Comparison of ENCODE assay signal across 9 cellular contexts in genomic region chr4:8410641-8411271, GRCh38. TPM values are rescaled to one million over a fixed set of nuclear protein-coding genes. Genes with fewer than 3 reads are reported as not detected.
DNase-seq lines count a peak whose midpoint lies in the region; ATAC-seq, FAIRE-seq and TF ChIP-seq lines count a peak whose summit lies in the region.
"Had no signal": no experiment of that assay in that cellular context is flagged by ENCODE, and none has a peak within 500 bp of the region (broad histone marks: within the 10 kb centered on the region; RNA-seq: fewer than 3 reads in every experiment).

No MANE protein-coding gene starts in this region.

- H3K4me3 ChIP-seq in DOHH2 (ENCODE audit: low read length) = no peak overlapping the region
- H3K4me3 ChIP-seq in Loucy (ENCODE audit: low read length, poor library complexity, severe bottlenecking) = no peak overlapping the region
- H3K4me3 ChIP-seq in astrocyte (ENCODE audit: insufficient read depth, low read depth, low read length) = no peak overlapping the region
- no peak overlapping the region for H3K4me3 ChIP-seq in uterus

- H3K27me3 ChIP-seq in DOHH2 (ENCODE audit: control insufficient read depth, low read length) = no peaks in the 10 kb centered on the region
- no peaks in the 10 kb centered on the region for H3K27me3 ChIP-seq in Loucy (ENCODE audit: insufficient read depth, low read length, poor library complexity, severe bottlenecking)
- H3K27me3 ChIP-seq in astrocyte (ENCODE audit: insufficient read depth, low read length) = no peaks in the 10 kb centered on the region
- H3K27me3 ChIP-seq in uterus = no peaks in the 10 kb centered on the region

- no peak for FAIRE-seq in astrocyte (lab: Jason Lieb, UNC)

- peak; percentile 28 for TF ChIP-seq CTCF in DOHH2 (IDR thresholded peaks at IDR 0.05; ENCODE audit: low read depth, low read length, poor library complexity, severe bottlenecking)
- TF ChIP-seq CTCF in Loucy (conservative IDR thresholded peaks at IDR 0.05; ENCODE audit: low read length) = peak; percentile 29; the same call in 1 of the 2 replicates
- peak; percentile 21 for TF ChIP-seq CTCF in astrocyte (IDR thresholded peaks at IDR 0.05; ENCODE audit: insufficient read depth, low read depth, low read length)
- peak; percentile 5 to 42 (median 30) for TF ChIP-seq CTCF in uterus (IDR thresholded peaks at IDR 0.05)

- ATAC-seq in HG03045 (IDR thresholded peaks at IDR 0.05; ENCODE audit: unreplicated experiment) = no peak

- H3F3A ChIP-seq in DOHH2 (ENCODE audit: control insufficient read depth, insufficient read depth) (no peaks in the 10 kb centered on the region), Loucy (ENCODE audit: low read depth) (no peaks in the 10 kb centered on the region)

- H3K79me2 ChIP-seq in DOHH2 (ENCODE audit: control insufficient read depth, low read length) = no peaks in the 10 kb centered on the region
- H3K79me2 ChIP-seq in Loucy (ENCODE audit: insufficient read depth, low read length) = no peaks in the 10 kb centered on the region
- no peaks in the 10 kb centered on the region for H3K79me2 ChIP-seq in astrocyte (ENCODE audit: insufficient read depth, low read length)

- H3K9me3 Mint-ChIP-seq in astrocyte (ENCODE audit: unreplicated experiment) = no peaks in the 10 kb centered on the region
- H3K9me3 Mint-ChIP-seq: T-helper 1 cell treated with Interleukin-12 subunit alpha and Interleukin-12 subunit beta and Interleukin-4 antibody, amounts not matched to agents 30 μg/mL and 1 μg/mL, for 36 hours had no signal

- H3K36me3 Mint-ChIP-seq in astrocyte (ENCODE audit: low read depth, unreplicated experiment) = peaks cover 51% of the 10 kb centered on the region

- H3K4me1 ChIP-seq in DOHH2 (ENCODE audit: control insufficient read depth, low read length) (peaks cover 7% of the 10 kb centered on the region), Loucy (ENCODE audit: insufficient read depth, low read length, poor library complexity, severe bottlenecking) (no peaks in the 10 kb centered on the region), astrocyte (ENCODE audit: insufficient read depth, low read length) (no peaks in the 10 kb centered on the region), uterus (no peaks in the 10 kb centered on the region)

- no peak overlapping the region for H3K4me2 ChIP-seq in DOHH2 (ENCODE audit: low read length)
- no peak overlapping the region for H3K4me2 ChIP-seq in Loucy (ENCODE audit: low read depth, low read length, poor library complexity, severe bottlenecking)
- no peak overlapping the region for H3K4me2 ChIP-seq in astrocyte (ENCODE audit: low read length)

- no peak overlapping the region for H2AFZ ChIP-seq in Loucy (ENCODE audit: low read length)
- no peak overlapping the region for H2AFZ ChIP-seq in astrocyte (ENCODE audit: low read depth, low read length)

- intact Hi-C loops in uterus (cut with DNase I; ENCODE audit: low total_unique reads) = no loop called here

- H3K27ac ChIP-seq in DOHH2 (ENCODE audit: low read depth, low read length) (no peak overlapping the region), astrocyte (ENCODE audit: low read depth, low read length) (no peak overlapping the region), uterus (no peak overlapping the region)

- no peak overlapping the region for H3K27ac Mint-ChIP-seq in astrocyte (ENCODE audit: unreplicated experiment)
- H3K27ac Mint-ChIP-seq: T-helper 1 cell treated with Interleukin-12 subunit alpha and Interleukin-12 subunit beta and Interleukin-4 antibody, amounts not matched to agents 30 μg/mL and 1 μg/mL, for 36 hours had no signal

- no peaks in the 10 kb centered on the region for H3K9me3 ChIP-seq in DOHH2 (ENCODE audit: control insufficient read depth, insufficient read depth, low read length)
- no peaks in the 10 kb centered on the region for H3K9me3 ChIP-seq in Loucy (ENCODE audit: insufficient read depth, low read depth, low read length)
- no peaks in the 10 kb centered on the region for H3K9me3 ChIP-seq in astrocyte (ENCODE audit: insufficient read depth, low read depth, low read length)
- H3K9me3 ChIP-seq in uterus = no peaks in the 10 kb centered on the region

- H4K20me1 ChIP-seq in DOHH2 (ENCODE audit: control insufficient read depth, insufficient read depth, low read depth, low read length) = no peaks in the 10 kb centered on the region
- no peaks in the 10 kb centered on the region for H4K20me1 ChIP-seq in Loucy (ENCODE audit: insufficient read depth, low read length, poor library complexity, severe bottlenecking)
- peaks cover 48% of the 10 kb centered on the region for H4K20me1 ChIP-seq in astrocyte (ENCODE audit: insufficient read depth, low read length)

- TF ChIP-seq POLR2A in uterus (IDR thresholded peaks at IDR 0.05) = no peak

- peaks cover 9% of the 10 kb centered on the region for H3K4me1 Mint-ChIP-seq in astrocyte (ENCODE audit: low read depth, unreplicated experiment)

- H3K4me3 Mint-ChIP-seq in astrocyte (ENCODE audit: unreplicated experiment) = no peak overlapping the region
- H3K4me3 Mint-ChIP-seq: T-helper 1 cell treated with Interleukin-12 subunit alpha and Interleukin-12 subunit beta and Interleukin-4 antibody, amounts not matched to agents 30 μg/mL and 1 μg/mL, for 36 hours had no signal

- DNase-seq in astrocyte (ENCODE audit: low read depth) (no peak), islet precursor cell (peak; percentile 96), uterus (peak; percentile 59 to 69), NCI-H187 treated with DMSO at 0.1 percent for 48 hours (lab: John Stamatoyannopoulos, UW) (no peak)
- no peak for DNase-seq in stimulated activated CD8-positive, alpha-beta memory T cell treated with anti-CD3 and anti-CD28 coated beads, Interleukin-4, amount 100 ng/mL, for 48 hours

- no peaks in the 10 kb centered on the region for H3K27me3 Mint-ChIP-seq in astrocyte (ENCODE audit: low read depth, unreplicated experiment)

- H3K9me2 ChIP-seq in DOHH2 (replicated peaks; ENCODE audit: control insufficient read depth, low read length) (no peaks in the 10 kb centered on the region), Loucy (replicated peaks; ENCODE audit: low read depth, low read length) (no peaks in the 10 kb centered on the region)

- H3K9ac ChIP-seq in Loucy (ENCODE audit: low read depth, low read length, poor library complexity, severe bottlenecking) (no peak overlapping the region), astrocyte (ENCODE audit: low read length) (no peak overlapping the region)

- H3K36me3 ChIP-seq in DOHH2 (ENCODE audit: control insufficient read depth, low read length) = peaks cover 7% of the 10 kb centered on the region; the same call in 1 of the 2 replicates
- peaks cover 18% of the 10 kb centered on the region; the same call in 1 of the 2 replicates for H3K36me3 ChIP-seq in Loucy (ENCODE audit: insufficient read depth, low read length)
- H3K36me3 ChIP-seq in astrocyte (ENCODE audit: insufficient read depth, low read length) = peaks cover 12% of the 10 kb centered on the region
- no peaks in the 10 kb centered on the region for H3K36me3 ChIP-seq in uterus

RNA-seq across cellular contexts. Expression of gene ACOX3, which starts 29.8 kb away (rescaled TPM):
- total RNA-seq in astrocyte = 45.6 and 54.6 TPM in 2 replicates
- 10 to 100 TPM; 17.9 to 31.1 (median 22.5) TPM for total RNA-seq in uterus

RNA-seq across cellular contexts. Expression of gene TRMT44, which starts 29.8 kb away (rescaled TPM):
- total RNA-seq in astrocyte = 12.2 and 18.0 TPM in 2 replicates
- total RNA-seq in uterus = 10 to 100 TPM in 3 of 4 donors, 1 to 10 TPM in 1; 3.3 to 38.8 (median 32.3) TPM

Comparison
In these comparisons a context has a peak if more than half of its experiments do, and no peak if none do; other contexts are left out.
1. DNase-seq: peak in islet precursor cell (single experiment) and uterus (2 of 2); none in astrocyte (single experiment), stimulated activated CD8-positive, alpha-beta memory T cell treated with anti-CD3 and anti-CD28 coated beads, Interleukin-4, amount 100 ng/mL, for 48 hours (single experiment) and NCI-H187 treated with DMSO at 0.1 percent for 48 hours (single experiment).
2. Peak in every context shown above with its lines, with median percentiles within 50 percentile points of each other: CTCF ChIP-seq.